Comparison of ENCODE assay signal across 35 cellular contexts in the genomic region with DNA sequence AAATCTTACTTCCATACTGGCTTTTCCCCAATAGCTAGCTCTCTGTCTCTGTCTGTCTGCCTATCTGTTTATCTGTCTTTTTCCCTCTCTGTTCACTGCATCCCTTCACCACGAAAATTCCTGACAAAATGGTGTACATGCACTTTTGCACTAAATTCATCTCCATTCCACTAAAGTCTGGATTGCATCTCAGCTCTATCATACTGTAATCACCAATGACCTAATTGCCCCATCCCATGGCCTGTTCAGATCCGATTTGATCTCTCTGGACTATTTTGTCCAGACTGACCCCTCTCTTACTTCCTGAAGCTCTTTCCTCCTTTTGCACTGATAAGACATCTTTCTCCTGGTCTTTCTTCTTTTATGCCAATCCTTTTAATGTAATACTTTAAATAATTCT.
"Had no signal": no experiment of that assay in that cellular context is flagged by ENCODE, and none has a peak within 500 bp of the region (broad histone marks: within the 10 kb centered on the region; RNA-seq: fewer than 3 reads in every experiment).

No MANE protein-coding gene starts in this region.

- H3K9ac ChIP-seq: KMS-11 had no signal

- H3K27me3 ChIP-seq: MG63 had no signal

- H3K4me3 ChIP-seq: MG63 had no signal

- H3K4me2 ChIP-seq: KMS-11 had no signal

- H3K36me3 ChIP-seq: MG63 had no signal

- H3K27ac ChIP-seq: KMS-11 had no signal

- DNase-seq: Karpas-422, Kasumi-1, KG1, MG63, MM.1S, MV-4-11, NCI-H1048, NCI-H1092, NCI-H1092 treated with DMSO at 0.1 percent for 48 hours, NCI-H1105, NCI-H1105 treated with DMSO at 0.1 percent for 48 hours, NCI-H1417, NCI-H1417 treated with DMSO at 0.1 percent for 48 hours, NCI-H1436, NCI-H1436 treated with DMSO at 0.1 percent for 48 hours, NCI-H146, NCI-H1694, NCI-H1694 treated with DMSO at 0.1 percent for 48 hours, NCI-H187, NCI-H187 treated with DMSO at 0.1 percent for 48 hours, NCI-H1930, NCI-H2029, NCI-H2029 treated with DMSO at 0.1 percent for 48 hours, NCI-H2081, NCI-H2081 treated with DMSO at 0.1 percent for 48 hours, NCI-H2107, NCI-H2171, NCI-H2171 treated with DMSO at 0.1 percent for 48 hours, NCI-H2227 treated with DMSO at 0.1 percent for 48 hours, NCI-H226, NCI-H345, NCI-H446, NCI-H446 treated with DMSO at 0.1 percent for 48 hours, NCI-H510A had no signal

- H3K9me3 ChIP-seq: MG63 had no signal
